ENCODE assay signal across 1 cellular context in the genomic region with DNA sequence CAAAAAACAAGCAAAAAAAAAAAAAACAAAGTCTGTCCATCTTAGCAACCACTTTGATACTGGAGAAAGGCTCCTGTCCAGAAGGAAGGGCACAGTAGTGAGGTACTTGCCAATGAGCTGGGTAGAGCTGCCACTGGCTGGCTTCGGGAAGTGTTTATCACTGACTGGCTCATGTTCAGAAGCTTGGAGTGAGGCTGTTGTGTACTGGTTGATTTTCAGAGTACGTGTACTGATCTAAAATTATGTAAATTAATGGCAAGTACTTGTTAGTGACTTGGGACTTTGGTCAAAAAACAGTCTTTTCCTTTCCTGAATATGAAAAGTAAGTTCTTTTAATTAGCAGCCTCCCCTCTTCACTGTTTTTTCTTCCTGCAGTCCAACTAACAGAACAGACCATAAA.
TF ChIP-seq lines count a peak whose summit lies in the region.

No MANE protein-coding gene starts in this region.

TF ChIP-seq in endothelial cell of umbilical vein, 7 proteins besides CTCF, POLR2A, EP300 and RAD21:
- TF ChIP-seq FOS (IDR thresholded peaks at IDR 0.05; ENCODE audit: borderline replicate concordance, insufficient read depth, low read length) (no peak), POLR2AphosphoS5 (IDR thresholded peaks at IDR 0.05; ENCODE audit: insufficient read depth, low read depth, low read length) (no peak), EZH2 (IDR thresholded peaks at IDR 0.05; ENCODE audit: borderline replicate concordance, low read depth, low read length, severe bottlenecking) (no peak), JUN (IDR thresholded peaks at IDR 0.05; ENCODE audit: borderline replicate concordance, insufficient read depth, insufficient read length, low read depth) (no peak), GATA2 (IDR thresholded peaks at IDR 0.05; ENCODE audit: insufficient read depth, insufficient read length, low read depth, low read length) (no peak), MYC (IDR thresholded peaks at IDR 0.05; ENCODE audit: low read depth, low read length) (no peak)
- TF ChIP-seq, protein P1, sequence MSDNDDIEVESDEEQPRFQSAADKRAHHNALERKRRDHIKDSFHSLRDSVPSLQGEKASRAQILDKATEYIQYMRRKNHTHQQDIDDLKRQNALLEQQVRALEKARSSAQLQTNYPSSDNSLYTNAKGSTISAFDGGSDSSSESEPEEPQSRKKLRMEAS (IDR thresholded peaks at IDR 0.05; ENCODE audit: insufficient read depth, insufficient read length) = no peak
TF ChIP-seq in endothelial cell of umbilical vein: peak in this region for 0.
